ENCODE assay signal across 1 cellular context in the genomic region with DNA sequence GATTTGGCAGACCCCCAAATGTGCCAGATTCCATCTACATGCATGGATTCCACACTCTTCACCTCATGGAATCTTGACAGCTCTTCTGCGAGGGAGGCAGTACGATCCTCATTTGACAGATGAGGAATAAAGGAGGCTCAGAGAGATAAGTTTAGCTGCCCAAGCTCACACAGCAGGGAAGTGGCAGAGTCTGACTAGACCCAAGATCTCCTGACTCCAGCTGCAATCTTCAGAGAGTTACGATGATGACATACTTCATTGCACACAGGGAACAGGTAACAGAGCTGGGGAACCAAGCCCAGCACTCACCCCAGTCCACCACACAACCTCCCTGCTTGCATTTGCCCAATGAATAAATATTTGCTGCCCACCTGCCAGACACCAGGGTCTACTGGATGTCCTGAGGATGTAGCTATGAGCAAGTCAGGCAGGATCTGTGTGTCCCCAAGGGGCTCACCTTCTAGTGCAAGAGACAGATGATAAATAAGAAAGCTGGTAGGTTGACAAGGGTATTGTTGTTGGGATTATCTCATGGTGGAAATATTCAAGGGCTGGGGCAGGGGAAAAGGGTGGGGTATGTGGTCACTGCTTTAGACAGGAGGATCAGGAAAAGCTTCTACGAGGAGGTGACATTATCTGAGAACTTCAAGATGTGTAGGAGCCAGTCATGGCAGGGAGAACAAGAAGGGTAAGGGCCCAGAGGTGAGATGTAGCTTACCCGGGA.
A peak's percentile ranks its signal among the peaks of the same experiment; 100 is the strongest.
TF ChIP-seq lines count a peak whose summit lies in the region.

No MANE protein-coding gene starts in this region.

TF ChIP-seq in HEK293, 187 proteins besides CTCF, POLR2A, EP300 and RAD21:
- TF ChIP-seq, protein P1, sequence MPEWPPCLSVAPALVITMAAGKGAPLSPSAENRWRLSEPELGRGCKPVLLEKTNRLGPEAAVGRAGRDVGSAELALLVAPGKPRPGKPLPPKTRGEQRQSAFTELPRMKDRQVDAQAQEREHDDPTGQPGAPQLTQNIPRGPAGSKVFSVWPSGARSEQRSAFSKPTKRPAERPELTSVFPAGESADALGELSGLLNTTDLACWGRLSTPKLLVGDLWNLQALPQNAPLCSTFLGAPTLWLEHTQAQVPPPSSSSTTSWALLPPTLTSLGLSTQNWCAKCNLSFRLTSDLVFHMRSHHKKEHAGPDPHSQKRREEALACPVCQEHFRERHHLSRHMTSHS (tag by site-specific recombination; IDR thresholded peaks at IDR 0.05), result no peak
- TF ChIP-seq, protein P2, sequence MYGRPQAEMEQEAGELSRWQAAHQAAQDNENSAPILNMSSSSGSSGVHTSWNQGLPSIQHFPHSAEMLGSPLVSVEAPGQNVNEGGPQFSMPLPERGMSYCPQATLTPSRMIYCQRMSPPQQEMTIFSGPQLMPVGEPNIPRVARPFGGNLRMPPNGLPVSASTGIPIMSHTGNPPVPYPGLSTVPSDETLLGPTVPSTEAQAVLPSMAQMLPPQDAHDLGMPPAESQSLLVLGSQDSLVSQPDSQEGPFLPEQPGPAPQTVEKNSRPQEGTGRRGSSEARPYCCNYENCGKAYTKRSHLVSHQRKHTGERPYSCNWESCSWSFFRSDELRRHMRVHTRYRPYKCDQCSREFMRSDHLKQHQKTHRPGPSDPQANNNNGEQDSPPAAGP (tag by site-specific recombination; IDR thresholded peaks at IDR 0.05), result peak; percentile 59; the same call in 1 of the 2 replicates
TF ChIP-seq in HEK293: peak in this region for 1.
